ENCODE assay signal across 19 cellular contexts in genomic region chr6:75489025-75489424, GRCh38. TPM values are rescaled to one million over a fixed set of nuclear protein-coding genes. Genes with fewer than 3 reads are reported as not detected.
DNase-seq lines count a peak whose midpoint lies in the region; ATAC-seq and TF ChIP-seq lines count a peak whose summit lies in the region.
"Had no signal": no experiment of that assay in that cellular context is flagged by ENCODE, and none has a peak within 500 bp of the region (broad histone marks: within the 10 kb centered on the region; RNA-seq: fewer than 3 reads in every experiment).

No MANE protein-coding gene starts in this region.

- ATAC-seq in lower lobe of right lung (no peak), GM18502 (IDR thresholded peaks at IDR 0.05; ENCODE audit: poor library complexity, unreplicated experiment) (no peak)
- no peak for ATAC-seq in CD4-positive, alpha-beta T cell (ENCODE audit: poor library complexity)
- ATAC-seq: activated CD4-positive, alpha-beta T cell treated with anti-CD3 and anti-CD28 coated beads for 36 hours; natural killer cell treated with Interleukin-12 subunit alpha and Interleukin-12 subunit beta and Interleukin-15 and Interleukin-18, amount 100 ng/mL, for 72 hours had no signal

- no peaks in the 10 kb centered on the region for H3K4me1 Mint-ChIP-seq in CD4-positive, alpha-beta T cell (ENCODE audit: low read depth)
- H3K4me1 Mint-ChIP-seq: activated CD4-positive, alpha-beta T cell treated with anti-CD3 and anti-CD28 coated beads for 36 hours had no signal

- H3K36me3 Mint-ChIP-seq in CD4-positive, alpha-beta T cell (ENCODE audit: low read depth) = no peaks in the 10 kb centered on the region
- H3K36me3 Mint-ChIP-seq: natural killer cell treated with Interleukin-12 subunit alpha and Interleukin-12 subunit beta and Interleukin-15 and Interleukin-18, amount 100 ng/mL, for 72 hours had no signal

- H3K4me1 ChIP-seq in lower lobe of right lung = peaks cover 16% of the 10 kb centered on the region
- H3K4me1 ChIP-seq: BE2C, SJCRH30 had no signal

- no peak overlapping the region for H3K27ac Mint-ChIP-seq in CD4-positive, alpha-beta T cell
- H3K27ac Mint-ChIP-seq: activated CD4-positive, alpha-beta T cell treated with anti-CD3 and anti-CD28 coated beads for 36 hours; H9 had no signal

- peak; percentile 74 for DNase-seq in LNCaP clone FGC (ENCODE audit: low read depth)
- DNase-seq in coronary artery (ENCODE audit: low spot score) = no peak
- DNase-seq in lower lobe of right lung = no peak
- peak; percentile 40 for DNase-seq in superior temporal gyrus (ENCODE audit: extremely low spot score)
- DNase-seq in CD4-positive, alpha-beta T cell = no peak
- no peak for DNase-seq in islet precursor cell
- no peak for DNase-seq in C1 segment of cervical spinal cord (lab: John Stamatoyannopoulos, UW)
- DNase-seq: activated CD4-positive, alpha-beta T cell treated with anti-CD3 and anti-CD28 coated beads for 36 hours; activated naive CD4-positive, alpha-beta T cell; BE2C; effector CD4-positive, alpha-beta T cell; H9; NCI-H1694; SJCRH30; T-helper 9 cell had no signal

- H3K27me3 Mint-ChIP-seq in CD4-positive, alpha-beta T cell = peaks cover 58% of the 10 kb centered on the region

- H3K9me3 ChIP-seq in lower lobe of right lung = no peaks in the 10 kb centered on the region
- no peaks in the 10 kb centered on the region for H3K9me3 ChIP-seq in CD4-positive, alpha-beta T cell (ENCODE audit: control insufficient read depth, low read length)
- H3K9me3 ChIP-seq: BE2C, SJCRH30 had no signal

- no peak overlapping the region for H3K4me3 Mint-ChIP-seq in CD4-positive, alpha-beta T cell
- H3K4me3 Mint-ChIP-seq: activated CD4-positive, alpha-beta T cell treated with anti-CD3 and anti-CD28 coated beads for 36 hours; H9; natural killer cell treated with Interleukin-12 subunit alpha and Interleukin-12 subunit beta and Interleukin-15 and Interleukin-18, amount 100 ng/mL, for 72 hours had no signal

- no peak overlapping the region for H3K4me3 ChIP-seq in LNCaP clone FGC (ENCODE audit: low read depth, low read length)
- peak overlapping the region; percentile 50 for H3K4me3 ChIP-seq in coronary artery
- H3K4me3 ChIP-seq in lower lobe of right lung = peak overlapping the region; percentile 25
- H3K4me3 ChIP-seq: lung, SJCRH30 had no signal

- H3K9me3 Mint-ChIP-seq in CD4-positive, alpha-beta T cell = no peaks in the 10 kb centered on the region
- H3K9me3 Mint-ChIP-seq: H9 had no signal

- H3K27ac ChIP-seq in coronary artery (peak overlapping the region; percentile 58 to 72), lower lobe of right lung (peak overlapping the region; percentile 47)
- no peak overlapping the region for H3K27ac ChIP-seq in CD4-positive, alpha-beta T cell (ENCODE audit: low read depth, low read length)
- H3K27ac ChIP-seq: SJCRH30 had no signal

- no peaks in the 10 kb centered on the region for H3K27me3 ChIP-seq in lower lobe of right lung (ENCODE audit: low read depth)
- peaks cover 11% of the 10 kb centered on the region for H3K27me3 ChIP-seq in CD4-positive, alpha-beta T cell (ENCODE audit: control insufficient read depth, insufficient read depth, low read length)
- H3K27me3 ChIP-seq: SJCRH30 had no signal

- intact Hi-C loops in lower lobe of right lung (cut with DNase I) = no loop called here
- intact Hi-C loops in CD4-positive, alpha-beta T cell (cut with DNase I, micrococcal nuclease) = no loop called here

- H3K36me3 ChIP-seq in lower lobe of right lung = no peaks in the 10 kb centered on the region
- H3K36me3 ChIP-seq: BE2C, SJCRH30 had no signal

- CTCF ChIA-PET in CD4-positive, alpha-beta T cell (lab: Charles Lee) = no interaction called here

- POLR2A ChIA-PET in CD4-positive, alpha-beta T cell (lab: Charles Lee) = interaction anchor here (1.2 kb wide), 1 partner anchor 114 kb away, joined by 3 read pairs; no protein-coding TSS in a partner anchor

- TF ChIP-seq CTCF in LNCaP clone FGC (IDR thresholded peaks at IDR 0.05; ENCODE audit: control insufficient read depth, extremely low read depth, insufficient read depth) = no peak
- no peak for TF ChIP-seq CTCF in coronary artery (IDR thresholded peaks at IDR 0.05)
- no peak for TF ChIP-seq CTCF in lower lobe of right lung (IDR thresholded peaks at IDR 0.05)
- TF ChIP-seq CTCF in CD4-positive, alpha-beta T cell (IDR thresholded peaks at IDR 0.05) = no peak

RNA-seq across cellular contexts. Expression of gene FILIP1, which starts 4.6 kb away (rescaled TPM):
- 17.4 TPM for total RNA-seq in lower lobe of right lung
- under 1 TPM in 1 of 2 experiments, not detected in 1; 0.06 TPM for total RNA-seq in CD4-positive, alpha-beta T cell
- total RNA-seq: activated CD4-positive, alpha-beta T cell treated with anti-CD3 and anti-CD28 coated beads for 36 hours; natural killer cell treated with Interleukin-12 subunit alpha and Interleukin-12 subunit beta and Interleukin-15 and Interleukin-18, amount 100 ng/mL, for 72 hours; NCI-H460 had no signal

Comparison
In these comparisons a context has a peak if more than half of its experiments do, and no peak if none do; other contexts are left out.
1. DNase-seq: peak in LNCaP clone FGC (single experiment) and superior temporal gyrus (single experiment); none in coronary artery (single experiment), lower lobe of right lung (single experiment), CD4-positive, alpha-beta T cell (0 of 10), islet precursor cell (single experiment) and C1 segment of cervical spinal cord (0 of 14).
2. RNA of gene FILIP1, which starts 4.6 kb away (total RNA-seq): 17.4 TPM in lower lobe of right lung (single experiment); 0.06 TPM in CD4-positive, alpha-beta T cell; every median in the first group is over 10 times any median in the second.